In genomic region chr22:23521442-23522113, GRCh38 we compare ENCODE assay signal across 9 cellular contexts. TPM values are rescaled to one million over a fixed set of nuclear protein-coding genes. Genes with fewer than 3 reads are reported as not detected.
A peak's percentile ranks its signal among the peaks of the same experiment; 100 is the strongest.
DNase-seq lines count a peak whose midpoint lies in the region; FAIRE-seq and TF ChIP-seq lines count a peak whose summit lies in the region.
"Had no signal": no experiment of that assay in that cellular context is flagged by ENCODE, and none has a peak within 500 bp of the region (broad histone marks: within the 10 kb centered on the region; RNA-seq: fewer than 3 reads in every experiment).

No MANE protein-coding gene starts in this region.

- H2AFZ ChIP-seq in astrocyte (ENCODE audit: low read depth, low read length), result peak overlapping the region; percentile 85

- peak overlapping the region; percentile 98 for H3K27ac Mint-ChIP-seq in astrocyte (ENCODE audit: unreplicated experiment)

- no peak for TF ChIP-seq CTCF in astrocyte (IDR thresholded peaks at IDR 0.05; ENCODE audit: insufficient read depth, low read depth, low read length)
- no peak for TF ChIP-seq CTCF in vagina (IDR thresholded peaks at IDR 0.05)

- no peak for FAIRE-seq in astrocyte (lab: Jason Lieb, UNC)
- FAIRE-seq: TTC549 had no signal

- peak overlapping the region; percentile 54 for H3K4me3 ChIP-seq in H7 (ENCODE audit: insufficient read depth, low read depth, low read length)
- H3K4me3 ChIP-seq in astrocyte (ENCODE audit: insufficient read depth, low read depth, low read length), result peak overlapping the region; percentile 47
- H3K4me3 ChIP-seq in vagina, result peak overlapping the region; percentile 44 to 52

- H3K4me3 Mint-ChIP-seq in astrocyte (ENCODE audit: unreplicated experiment), result peak overlapping the region; percentile 83

- H3K4me1 Mint-ChIP-seq in astrocyte (ENCODE audit: low read depth, unreplicated experiment), result peaks cover 4% of the 10 kb centered on the region

- no peaks in the 10 kb centered on the region for H4K20me1 ChIP-seq in astrocyte (ENCODE audit: insufficient read depth, low read length)

- no peaks in the 10 kb centered on the region for H3K36me3 Mint-ChIP-seq in astrocyte (ENCODE audit: low read depth, unreplicated experiment)

- peaks cover 6% of the 10 kb centered on the region for H3K27me3 Mint-ChIP-seq in astrocyte (ENCODE audit: low read depth, unreplicated experiment)

- no peaks in the 10 kb centered on the region for H3K9me3 ChIP-seq in astrocyte (ENCODE audit: insufficient read depth, low read depth, low read length)
- no peaks in the 10 kb centered on the region for H3K9me3 ChIP-seq in vagina

- peak overlapping the region; percentile 94 for H3K9ac ChIP-seq in astrocyte (ENCODE audit: low read length)

- H3K4me2 ChIP-seq in astrocyte (ENCODE audit: low read length), result peak overlapping the region; percentile 88

- peaks cover 44% of the 10 kb centered on the region for H3K27me3 ChIP-seq in H7 (ENCODE audit: control insufficient read depth, insufficient read depth, low read length)
- no peaks in the 10 kb centered on the region for H3K27me3 ChIP-seq in astrocyte (ENCODE audit: insufficient read depth, low read length)
- H3K27me3 ChIP-seq in vagina, result no peaks in the 10 kb centered on the region

- H3K79me2 ChIP-seq in astrocyte (ENCODE audit: insufficient read depth, low read length), result no peaks in the 10 kb centered on the region

- peak overlapping the region; percentile 97 for H3K27ac ChIP-seq in astrocyte (ENCODE audit: low read depth, low read length)
- H3K27ac ChIP-seq in vagina, result peak overlapping the region; percentile 89

- DNase-seq in CMK (ENCODE audit: low read depth), result peak; percentile 92
- peak; percentile 99 for DNase-seq in H7
- DNase-seq in NCI-H187 (lab: John Stamatoyannopoulos, UW), result peak; percentile 73 to 88
- DNase-seq in T-helper 9 cell, result peak; percentile 50
- DNase-seq in astrocyte (ENCODE audit: low read depth), result peak; percentile 69
- peak; percentile 96 for DNase-seq in hepatic stellate cell (ENCODE audit: low spot score)
- peak; percentile 67 for DNase-seq in renal cortical epithelial cell (ENCODE audit: low read depth)
- no peak for DNase-seq in vagina (ENCODE audit: extremely low spot score in 2 of 2)

- no peaks in the 10 kb centered on the region for H3K36me3 ChIP-seq in H7 (replicated peaks; ENCODE audit: control insufficient read depth, insufficient read depth, low read length)
- H3K36me3 ChIP-seq in astrocyte (ENCODE audit: insufficient read depth, low read length), result no peaks in the 10 kb centered on the region
- no peaks in the 10 kb centered on the region for H3K36me3 ChIP-seq in vagina

- H3K9me3 Mint-ChIP-seq in astrocyte (ENCODE audit: unreplicated experiment), result no peaks in the 10 kb centered on the region

- intact Hi-C loops in vagina (cut with DNase I), result no loop called here

- H3K4me1 ChIP-seq in astrocyte (ENCODE audit: insufficient read depth, low read length) (peaks cover 17% of the 10 kb centered on the region), vagina (peaks cover 16% of the 10 kb centered on the region)

- peak in 1 of 2 donors; percentile 31 for TF ChIP-seq POLR2A in vagina (IDR thresholded peaks at IDR 0.05)

RNA-seq across cellular contexts. Expression of gene IGLL1, which starts 58.5 kb away (rescaled TPM):
- not detected in 2 replicates for total RNA-seq in H7 (2014; rRNA removed; shearing (Covaris generic))
- not detected in 2 replicates for total RNA-seq in astrocyte
- total RNA-seq in renal cortical epithelial cell, result not detected in 2 replicates
- not detected for total RNA-seq in vagina

Comparison
In these comparisons a context has a peak if more than half of its experiments do, and no peak if none do; other contexts are left out.
1. DNase-seq: peak in CMK (single experiment), H7 (single experiment), NCI-H187 (2 of 2), T-helper 9 cell (single experiment), astrocyte (single experiment), hepatic stellate cell (single experiment) and renal cortical epithelial cell (single experiment); none in vagina (0 of 2).
2. Peak in every context shown above with its lines, with median percentiles within 50 percentile points of each other: H3K4me3 ChIP-seq.